1 cellular context compared by ENCODE assay signal in genomic region chr1:205229916-205230700, GRCh38.
TF ChIP-seq lines count a peak whose summit lies in the region.

No MANE protein-coding gene starts in this region.

TF ChIP-seq in IMR-90, 13 proteins besides CTCF, POLR2A, EP300 and RAD21 (continued from another document):
- TF ChIP-seq, protein P1, sequence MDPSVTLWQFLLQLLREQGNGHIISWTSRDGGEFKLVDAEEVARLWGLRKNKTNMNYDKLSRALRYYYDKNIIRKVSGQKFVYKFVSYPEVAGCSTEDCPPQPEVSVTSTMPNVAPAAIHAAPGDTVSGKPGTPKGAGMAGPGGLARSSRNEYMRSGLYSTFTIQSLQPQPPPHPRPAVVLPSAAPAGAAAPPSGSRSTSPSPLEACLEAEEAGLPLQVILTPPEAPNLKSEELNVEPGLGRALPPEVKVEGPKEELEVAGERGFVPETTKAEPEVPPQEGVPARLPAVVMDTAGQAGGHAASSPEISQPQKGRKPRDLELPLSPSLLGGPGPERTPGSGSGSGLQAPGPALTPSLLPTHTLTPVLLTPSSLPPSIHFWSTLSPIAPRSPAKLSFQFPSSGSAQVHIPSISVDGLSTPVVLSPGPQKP (IDR thresholded peaks at IDR 0.05; ENCODE audit: borderline replicate concordance, low read depth, low read length): no peak
- TF ChIP-seq SMC3 (IDR thresholded peaks at IDR 0.05; ENCODE audit: low read depth, low read length): no peak
- no peak for TF ChIP-seq FOS (IDR thresholded peaks at IDR 0.05; ENCODE audit: low read depth, low read length)
- no peak for TF ChIP-seq CEBPB (IDR thresholded peaks at IDR 0.05; ENCODE audit: low read depth, low read length)
- TF ChIP-seq RCOR1 (IDR thresholded peaks at IDR 0.05; ENCODE audit: insufficient replicate concordance, low read length): no peak
